In the genomic region with DNA sequence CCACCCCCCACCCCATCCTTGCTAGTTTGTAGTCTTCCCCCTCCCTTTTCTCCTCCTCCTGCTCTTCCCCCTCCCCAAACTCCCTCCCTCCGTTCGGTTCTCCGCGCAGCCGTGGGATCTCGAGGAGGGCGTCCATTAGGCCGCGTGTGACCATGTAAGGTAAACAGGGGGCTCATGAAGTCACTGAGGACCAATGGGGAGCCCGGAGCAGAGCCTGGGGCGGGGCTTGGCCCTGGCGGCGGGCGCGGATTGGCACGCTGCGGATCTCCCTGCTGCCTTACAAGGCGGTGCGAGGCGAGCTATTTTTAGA, we compare ENCODE assay signal across 8 cellular contexts. TPM values are rescaled to one million over a fixed set of nuclear protein-coding genes. Genes with fewer than 3 reads are reported as not detected.
DNase-seq lines count a peak whose midpoint lies in the region; ATAC-seq, FAIRE-seq and TF ChIP-seq lines count a peak whose summit lies in the region.

No MANE protein-coding gene starts in this region.

- H3K9me3 ChIP-seq in spleen, result no peaks in the 10 kb centered on the region

- 0 to 3% (median 1%) methylated on average over 7 to 20 of the region's 20 CpGs for WGBS in spleen, 5 donors

- peak overlapping the region; percentile 88 for H3K4me3 ChIP-seq in ACC112 (ENCODE audit: low read depth, low read length)
- peak overlapping the region; percentile 51 to 73 (median 63) for H3K4me3 ChIP-seq in spleen

- TF ChIP-seq CTCF in spleen (IDR thresholded peaks at IDR 0.05 in 8 of 11, conservative IDR thresholded peaks at IDR 0.05 in 3 of 11), result no peak

- TF ChIP-seq POLR2A in spleen (IDR thresholded peaks at IDR 0.05), result peak in 1 of 3 donors; percentile 71

- H3K79me2 ChIP-seq in ACC112 (ENCODE audit: control insufficient read depth, insufficient read depth, low read length, unreplicated experiment), result peaks cover 55% of the 10 kb centered on the region

- peak; percentile 9 for FAIRE-seq in islet of Langerhans (lab: Jason Lieb, UNC)

- H3K36me3 ChIP-seq in ACC112 (ENCODE audit: insufficient read depth, low read length), result no peaks in the 10 kb centered on the region
- H3K36me3 ChIP-seq in spleen, result no peaks in the 10 kb centered on the region

- no peaks in the 10 kb centered on the region for H3K27me3 ChIP-seq in ACC112 (ENCODE audit: insufficient read depth, low read length)
- H3K27me3 ChIP-seq in spleen (replicated peaks in 1 of 7), result peaks cover 0 to 15% (median 0%) of the 10 kb centered on the region in 7 donors

- H3K4me1 ChIP-seq in ACC112 (ENCODE audit: control insufficient read depth, insufficient read depth, low read length, unreplicated experiment), result peaks cover 36% of the 10 kb centered on the region
- peaks cover 11 to 58% (median 35%) of the 10 kb centered on the region in 6 donors for H3K4me1 ChIP-seq in spleen

- peak overlapping the region; percentile 97 for H3K27ac ChIP-seq in ACC112 (ENCODE audit: low read depth, low read length)
- H3K27ac ChIP-seq in spleen, result peak overlapping the region; percentile 99 to 100 (median 100)

- DNase-seq in NCI-H226, result peak; percentile 94
- DNase-seq in activated CD4-positive, alpha-beta T cell treated with anti-CD3 and anti-CD28 coated beads for 24 hours (ENCODE audit: low read depth in 2 of 2), result peak; percentile 91
- DNase-seq in cerebellar nuclear complex (lab: John Stamatoyannopoulos, UW), result peak; percentile 98 to 100
- DNase-seq in spleen, result peak; percentile 98

- H2AFZ ChIP-seq in ACC112 (ENCODE audit: low read length, unreplicated experiment), result no peak overlapping the region

- intact Hi-C loops in spleen (cut with DNase I; ENCODE audit: low total_unique reads), result loop anchor here (10.0 kb wide), 1 partner anchor 309 kb away; no protein-coding TSS in a partner anchor

- ATAC-seq in GM18909 (IDR thresholded peaks at IDR 0.05; ENCODE audit: poor library complexity, unreplicated experiment) (peak; percentile 97), HG03175 (IDR thresholded peaks at IDR 0.05; ENCODE audit: unreplicated experiment) (peak; percentile 97)

RNA-seq across cellular contexts. Expression of a gene that starts 0.2 kb away (rescaled TPM):
- total RNA-seq in spleen, result 10 to 100 TPM; 23.6 to 74.4 (median 43.3) TPM
- polyA plus RNA-seq in spleen, result 1 to 10 TPM; 2.9 to 3.8 (median 2.9) TPM

Comparison
In these comparisons a context has a peak if more than half of its experiments do, and no peak if none do; other contexts are left out.
1. Peak in every context shown above with its lines: DNase-seq, ATAC-seq, H3K4me3 ChIP-seq and H3K27ac ChIP-seq.